In the genomic region with DNA sequence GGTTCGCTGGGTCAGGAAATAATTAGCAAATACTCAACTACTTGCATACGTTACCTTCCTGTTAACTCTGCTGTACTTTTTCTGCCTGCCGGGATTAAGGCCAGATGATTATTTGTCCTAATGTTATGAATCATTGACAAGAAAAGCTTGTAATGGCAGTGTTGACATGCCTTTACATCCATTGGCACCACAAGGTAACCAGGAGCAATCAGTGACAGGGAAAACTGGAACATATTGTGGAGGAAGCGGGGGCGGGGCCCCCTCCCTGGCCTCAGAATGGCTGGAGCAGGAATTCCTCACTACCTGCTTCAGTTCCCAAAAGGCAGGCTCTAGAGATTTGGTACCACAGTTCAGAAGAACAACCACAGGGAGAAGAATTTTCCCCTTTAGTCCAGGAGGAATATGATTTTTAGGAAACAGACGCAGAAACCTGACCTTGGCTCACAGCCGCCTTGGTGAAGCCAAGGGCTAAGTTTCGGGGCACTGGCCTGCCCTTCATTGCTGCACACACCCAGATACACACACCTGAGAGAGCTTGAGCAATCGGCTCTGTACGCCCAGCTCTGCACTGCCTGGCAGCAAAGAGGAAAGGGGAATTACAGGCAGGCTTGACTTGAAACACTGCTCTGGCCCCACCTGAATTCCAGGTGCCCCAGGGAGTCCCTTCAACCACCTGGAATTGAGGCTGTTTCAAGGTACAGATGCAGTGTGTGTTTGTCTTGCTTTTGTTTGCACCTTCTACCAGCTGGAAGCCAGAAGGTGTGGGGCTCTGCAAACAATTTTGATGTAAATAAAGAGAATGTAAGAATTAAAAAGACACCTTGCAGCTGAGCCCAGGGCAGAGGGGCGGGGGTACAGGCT, we compare ENCODE assay signal across 11 cellular contexts.
DNase-seq lines count a peak whose midpoint lies in the region; ATAC-seq and TF ChIP-seq lines count a peak whose summit lies in the region.
"Had no signal": no experiment of that assay in that cellular context is flagged by ENCODE, and none has a peak within 500 bp of the region (broad histone marks: within the 10 kb centered on the region; RNA-seq: fewer than 3 reads in every experiment).

No MANE protein-coding gene starts in this region.

- no peak for ATAC-seq in HG02588 (IDR thresholded peaks at IDR 0.05; ENCODE audit: unreplicated experiment)

- no peaks in the 10 kb centered on the region for H3K9me3 Mint-ChIP-seq in type B pancreatic cell
- H3K9me3 Mint-ChIP-seq: mesothelial cell of epicardium had no signal

- H3K27ac ChIP-seq in iPS-18a (ENCODE audit: low read length) (peak overlapping the region; percentile 48), tibial artery (no peak overlapping the region)
- H3K27ac ChIP-seq: HL-60 had no signal

- H3K9me3 ChIP-seq in iPS-18a (ENCODE audit: control insufficient read depth, low read depth, low read length) = no peaks in the 10 kb centered on the region
- H3K9me3 ChIP-seq in tibial artery = no peaks in the 10 kb centered on the region

- H3K36me3 Mint-ChIP-seq in type B pancreatic cell = no peaks in the 10 kb centered on the region
- H3K36me3 Mint-ChIP-seq: mesothelial cell of epicardium had no signal

- H3K9ac ChIP-seq in iPS-18a (ENCODE audit: low read length) = peak overlapping the region; percentile 31

- H3K4me1 ChIP-seq in iPS-18a (ENCODE audit: control insufficient read depth, low read depth, low read length) (peaks cover 35% of the 10 kb centered on the region), tibial artery (no peaks in the 10 kb centered on the region)

- DNase-seq in NCI-H1092 (lab: John Stamatoyannopoulos, UW) (peak; percentile 7), RPMI8226 (peak; percentile 15), type B pancreatic cell (ENCODE audit: extremely low spot score, unreplicated experiment) (no peak), tibial artery (no peak), hippocampal formation (lab: John Stamatoyannopoulos, UW) (no peak)
- DNase-seq: activated naive CD4-positive, alpha-beta T cell treated with Interleukin-2 at 50 U/mL for 16 hours; stimulated activated CD4-positive, alpha-beta T cell treated with anti-CD3 and anti-CD28 coated beads, Interleukin-12 subunit alpha, Interleukin-12 subunit beta, amount 100 ng/mL, for 4 hours had no signal

- H3K4me3 ChIP-seq in iPS-18a (ENCODE audit: low read length) = peak overlapping the region; percentile 34
- H3K4me3 ChIP-seq in tibial artery = no peak overlapping the region

- peak overlapping the region; percentile 50 for H3K4me3 Mint-ChIP-seq in type B pancreatic cell
- H3K4me3 Mint-ChIP-seq: mesothelial cell of epicardium had no signal

- H3K36me3 ChIP-seq in iPS-18a (ENCODE audit: control insufficient read depth, low read depth, low read length) (no peaks in the 10 kb centered on the region), tibial artery (no peaks in the 10 kb centered on the region)

- peaks cover 13% of the 10 kb centered on the region for H3K4me1 Mint-ChIP-seq in type B pancreatic cell (ENCODE audit: unreplicated experiment)

- intact Hi-C loops in tibial artery (cut with DNase I; ENCODE audit: low total_unique reads) = no loop called here

- H3K27me3 Mint-ChIP-seq in type B pancreatic cell = no peaks in the 10 kb centered on the region

- TF ChIP-seq CTCF in type B pancreatic cell (conservative IDR thresholded peaks at IDR 0.05) (no peak), tibial artery (IDR thresholded peaks at IDR 0.05) (no peak)

- peaks cover 13% of the 10 kb centered on the region for H3K27me3 ChIP-seq in iPS-18a (ENCODE audit: control insufficient read depth, insufficient read depth, low read length)
- H3K27me3 ChIP-seq in tibial artery = no peaks in the 10 kb centered on the region

- H3K27ac Mint-ChIP-seq in type B pancreatic cell = peak overlapping the region; percentile 87
- H3K27ac Mint-ChIP-seq: mesothelial cell of epicardium had no signal

Comparison
In these comparisons a context has a peak if more than half of its experiments do, and no peak if none do; other contexts are left out.
1. DNase-seq: peak in NCI-H1092 (single experiment) and RPMI8226 (single experiment); none in type B pancreatic cell (single experiment), tibial artery (0 of 2) and hippocampal formation (0 of 2).